ENCODE assay signal across 8 cellular contexts in the genomic region with DNA sequence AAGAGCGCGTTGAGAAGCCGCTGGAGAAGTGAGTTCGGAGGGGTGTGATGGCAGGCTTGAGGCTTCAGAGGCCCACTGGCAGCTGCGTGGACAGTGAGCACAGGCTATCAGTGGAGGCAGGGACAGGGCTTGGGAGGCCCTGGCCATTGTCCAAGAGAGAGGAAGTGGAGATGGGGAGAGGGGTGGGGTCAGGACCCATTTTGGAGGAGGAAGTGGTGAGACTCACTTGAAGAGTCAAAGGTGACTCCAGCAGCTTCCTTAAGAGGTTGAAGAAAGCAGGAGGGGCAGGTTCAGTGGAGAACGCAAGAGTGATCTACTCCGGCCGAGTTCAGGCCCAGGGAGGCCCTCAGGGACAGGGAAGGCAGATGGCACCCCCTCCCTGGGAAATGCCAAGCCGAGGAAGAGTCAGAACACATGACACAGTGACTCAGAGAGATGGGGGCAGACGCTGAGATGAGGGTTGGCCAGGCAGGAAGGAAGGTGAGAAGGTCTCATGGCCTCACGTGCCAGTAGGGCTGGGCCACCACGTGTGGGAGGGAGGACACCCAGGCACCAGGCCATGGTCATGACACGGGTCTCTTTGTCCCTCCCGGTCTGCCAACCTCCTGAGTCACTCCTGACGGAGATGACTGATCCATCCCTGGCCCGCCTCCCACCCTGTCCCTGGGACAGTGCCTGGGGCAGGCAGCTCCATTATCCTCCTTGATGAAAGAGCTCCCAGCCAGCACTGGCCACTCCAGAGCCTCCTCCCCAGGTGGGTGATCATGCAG. TPM values are rescaled to one million over a fixed set of nuclear protein-coding genes. Genes with fewer than 3 reads are reported as not detected.
DNase-seq lines count a peak whose midpoint lies in the region; ATAC-seq and TF ChIP-seq lines count a peak whose summit lies in the region.

No MANE protein-coding gene starts in this region.

- peak overlapping the region; percentile 40 to 52 for H3K27ac ChIP-seq in uterus

- no peaks in the 10 kb centered on the region for H3K9me3 Mint-ChIP-seq in IgD-negative memory B cell
- no peaks in the 10 kb centered on the region for H3K9me3 Mint-ChIP-seq in memory B cell
- peaks cover 7% of the 10 kb centered on the region for H3K9me3 Mint-ChIP-seq in activated T-helper 1 cell treated with anti-CD3 and anti-CD28 coated beads, Interleukin-12 subunit alpha, Interleukin-12 subunit beta, Interleukin-2, Interleukin-4 antibody, amounts not matched to agents 30 ng/mL and 10 ng/mL and 1 ng/mL, durations not matched to agents 14 hours and 24 hours and 36 hours

- H3K27me3 Mint-ChIP-seq in IgD-negative memory B cell, result no peaks in the 10 kb centered on the region
- no peaks in the 10 kb centered on the region for H3K27me3 Mint-ChIP-seq in memory B cell
- peaks cover 4% of the 10 kb centered on the region for H3K27me3 Mint-ChIP-seq in activated T-helper 1 cell treated with anti-CD3 and anti-CD28 coated beads, Interleukin-12 subunit alpha, Interleukin-12 subunit beta, Interleukin-2, Interleukin-4 antibody, amounts not matched to agents 30 ng/mL and 10 ng/mL and 1 ng/mL, durations not matched to agents 14 hours and 24 hours and 36 hours (ENCODE audit: insufficient read depth)

- no peaks in the 10 kb centered on the region for H3K4me1 ChIP-seq in uterus

- H3K4me3 ChIP-seq in cardiac fibroblast (replicated peaks in 1 of 2; ENCODE audit: low read depth in 2 of 2, low read length in 2 of 2), result no peak overlapping the region
- no peak overlapping the region for H3K4me3 ChIP-seq in uterus

- peak; percentile 8 for ATAC-seq in memory B cell (ENCODE audit: low read depth)
- ATAC-seq in GM18861 (IDR thresholded peaks at IDR 0.05; ENCODE audit: unreplicated experiment), result no peak

- H3K27ac Mint-ChIP-seq in IgD-negative memory B cell (peak overlapping the region; percentile 56 to 95 (median 82)), memory B cell (peak overlapping the region; percentile 83)
- H3K27ac Mint-ChIP-seq in activated T-helper 1 cell treated with anti-CD3 and anti-CD28 coated beads, Interleukin-12 subunit alpha, Interleukin-12 subunit beta, Interleukin-2, Interleukin-4 antibody, amounts not matched to agents 30 ng/mL and 10 ng/mL and 1 ng/mL, durations not matched to agents 14 hours and 24 hours and 36 hours, result no peak overlapping the region

- no peaks in the 10 kb centered on the region for H3K9me3 ChIP-seq in uterus

- TF ChIP-seq POLR2A in uterus (IDR thresholded peaks at IDR 0.05), result no peak

- TF ChIP-seq CTCF in cardiac fibroblast (IDR thresholded peaks at IDR 0.05; ENCODE audit: low read depth, low read length) (no peak), uterus (IDR thresholded peaks at IDR 0.05) (no peak)

- H3K4me3 Mint-ChIP-seq in IgD-negative memory B cell, result peak overlapping the region; percentile 46 to 92 (median 78)
- H3K4me3 Mint-ChIP-seq in memory B cell, result peak overlapping the region; percentile 69
- no peak overlapping the region for H3K4me3 Mint-ChIP-seq in activated T-helper 1 cell treated with anti-CD3 and anti-CD28 coated beads, Interleukin-12 subunit alpha, Interleukin-12 subunit beta, Interleukin-2, Interleukin-4 antibody, amounts not matched to agents 30 ng/mL and 10 ng/mL and 1 ng/mL, durations not matched to agents 14 hours and 24 hours and 36 hours

- in situ Hi-C loops in KBM-7 (cut with MboI; ENCODE audit: low pct_unique_long_range_greater_than_20kb, low sequenced_read_pairs), result no loop called here

- intact Hi-C loops in uterus (cut with DNase I; ENCODE audit: low total_unique reads), result no loop called here
- intact Hi-C loops in activated T-helper 1 cell treated with anti-CD3 and anti-CD28 coated beads, Interleukin-12 subunit alpha, Interleukin-12 subunit beta, Interleukin-2, Interleukin-4 antibody, amounts not matched to agents 30 ng/mL and 10 ng/mL and 1 ng/mL, durations not matched to agents 14 hours and 24 hours and 36 hours (cut with micrococcal nuclease), result no loop called here

- DNase-seq in AG20443 (ENCODE audit: low spot score), result peak; percentile 91
- DNase-seq in cardiac fibroblast (ENCODE audit: low read depth in 2 of 2), result peak; percentile 79 to 84
- DNase-seq in memory B cell (ENCODE audit: low spot score in 2 of 2), result no peak
- peak; percentile 30 to 74 for DNase-seq in uterus
- DNase-seq in KBM-7, result no peak
- DNase-seq in activated T-helper 1 cell treated with anti-CD3 and anti-CD28 coated beads, Interleukin-12 subunit alpha, Interleukin-12 subunit beta, Interleukin-2, Interleukin-4 antibody, amounts not matched to agents 30 ng/mL and 10 ng/mL and 1 ng/mL, durations not matched to agents 14 hours and 24 hours and 36 hours (ENCODE audit: low spot score), result no peak

- H3K36me3 Mint-ChIP-seq in IgD-negative memory B cell (no peaks in the 10 kb centered on the region), memory B cell (peaks cover 2% of the 10 kb centered on the region)
- H3K36me3 Mint-ChIP-seq in activated T-helper 1 cell treated with anti-CD3 and anti-CD28 coated beads, Interleukin-12 subunit alpha, Interleukin-12 subunit beta, Interleukin-2, Interleukin-4 antibody, amounts not matched to agents 30 ng/mL and 10 ng/mL and 1 ng/mL, durations not matched to agents 14 hours and 24 hours and 36 hours (ENCODE audit: low read depth), result no peaks in the 10 kb centered on the region

- no peaks in the 10 kb centered on the region for H3K36me3 ChIP-seq in uterus

- no peaks in the 10 kb centered on the region for H3K27me3 ChIP-seq in uterus

- H3K4me1 Mint-ChIP-seq in IgD-negative memory B cell (peaks cover 46 to 59% (median 49%) of the 10 kb centered on the region in 3 donors), memory B cell (peaks cover 56% of the 10 kb centered on the region)
- H3K4me1 Mint-ChIP-seq in activated T-helper 1 cell treated with anti-CD3 and anti-CD28 coated beads, Interleukin-12 subunit alpha, Interleukin-12 subunit beta, Interleukin-2, Interleukin-4 antibody, amounts not matched to agents 30 ng/mL and 10 ng/mL and 1 ng/mL, durations not matched to agents 14 hours and 24 hours and 36 hours (ENCODE audit: low read depth), result no peaks in the 10 kb centered on the region

RNA-seq across cellular contexts. Expression of gene CD22, which starts 10.1 kb away (rescaled TPM):
- polyA plus RNA-seq in IgD-negative memory B cell, result 494 TPM
- total RNA-seq in uterus, result 1 to 10 TPM in 2 of 4 donors, under 1 TPM in 2; under 0.01 to 9.4 (median 1.3) TPM
- 4.7 and 5.1 TPM in 2 replicates for total RNA-seq in activated T-helper 1 cell treated with anti-CD3 and anti-CD28 coated beads, Interleukin-12 subunit alpha, Interleukin-12 subunit beta, Interleukin-2, Interleukin-4 antibody, amounts not matched to agents 30 ng/mL and 10 ng/mL and 1 ng/mL, durations not matched to agents 14 hours and 24 hours and 36 hours

RNA-seq across cellular contexts. Expression of gene MAG, which starts 26.9 kb away (rescaled TPM):
- 0.25 TPM for polyA plus RNA-seq in IgD-negative memory B cell
- total RNA-seq in uterus, result 10 to 100 TPM in 1 of 4 donors, under 1 TPM in 1, not detected in 2; 0.91 to 15.1 TPM
- total RNA-seq in activated T-helper 1 cell treated with anti-CD3 and anti-CD28 coated beads, Interleukin-12 subunit alpha, Interleukin-12 subunit beta, Interleukin-2, Interleukin-4 antibody, amounts not matched to agents 30 ng/mL and 10 ng/mL and 1 ng/mL, durations not matched to agents 14 hours and 24 hours and 36 hours, result not detected in 2 replicates

RNA-seq across cellular contexts. Expression of gene FFAR1, which starts 28.8 kb away (rescaled TPM):
- polyA plus RNA-seq in IgD-negative memory B cell, result 0.24 TPM
- total RNA-seq in uterus, result under 1 TPM in 1 of 4 donors, not detected in 3; 0.21 TPM
- total RNA-seq in activated T-helper 1 cell treated with anti-CD3 and anti-CD28 coated beads, Interleukin-12 subunit alpha, Interleukin-12 subunit beta, Interleukin-2, Interleukin-4 antibody, amounts not matched to agents 30 ng/mL and 10 ng/mL and 1 ng/mL, durations not matched to agents 14 hours and 24 hours and 36 hours, result 0.12 and 0.18 TPM in 2 replicates

RNA-seq across cellular contexts. Expression of gene HAMP, which starts 36.5 kb away (rescaled TPM):
- polyA plus RNA-seq in IgD-negative memory B cell, result not detected
- total RNA-seq in uterus, result 1 to 10 TPM in 1 of 4 donors, not detected in 3; 1.1 TPM
- 0.57 and 0.96 TPM in 2 replicates for total RNA-seq in activated T-helper 1 cell treated with anti-CD3 and anti-CD28 coated beads, Interleukin-12 subunit alpha, Interleukin-12 subunit beta, Interleukin-2, Interleukin-4 antibody, amounts not matched to agents 30 ng/mL and 10 ng/mL and 1 ng/mL, durations not matched to agents 14 hours and 24 hours and 36 hours

RNA-seq across cellular contexts. Expression of gene FFAR3, which starts 39.4 kb away (rescaled TPM):
- not detected for polyA plus RNA-seq in IgD-negative memory B cell
- not detected for total RNA-seq in uterus
- total RNA-seq in activated T-helper 1 cell treated with anti-CD3 and anti-CD28 coated beads, Interleukin-12 subunit alpha, Interleukin-12 subunit beta, Interleukin-2, Interleukin-4 antibody, amounts not matched to agents 30 ng/mL and 10 ng/mL and 1 ng/mL, durations not matched to agents 14 hours and 24 hours and 36 hours, result 0.20 and 0.36 TPM in 2 replicates

Comparison
In these comparisons a context has a peak if more than half of its experiments do, and no peak if none do; other contexts are left out.
1. DNase-seq: peak in AG20443 (single experiment), cardiac fibroblast (2 of 2) and uterus (2 of 2); none in memory B cell (0 of 2), KBM-7 (single experiment) and activated T-helper 1 cell treated with anti-CD3 and anti-CD28 coated beads, Interleukin-12 subunit alpha, Interleukin-12 subunit beta, Interleukin-2, Interleukin-4 antibody, amounts not matched to agents 30 ng/mL and 10 ng/mL and 1 ng/mL, durations not matched to agents 14 hours and 24 hours and 36 hours (single experiment).